9 cellular contexts compared by ENCODE assay signal in the genomic region with DNA sequence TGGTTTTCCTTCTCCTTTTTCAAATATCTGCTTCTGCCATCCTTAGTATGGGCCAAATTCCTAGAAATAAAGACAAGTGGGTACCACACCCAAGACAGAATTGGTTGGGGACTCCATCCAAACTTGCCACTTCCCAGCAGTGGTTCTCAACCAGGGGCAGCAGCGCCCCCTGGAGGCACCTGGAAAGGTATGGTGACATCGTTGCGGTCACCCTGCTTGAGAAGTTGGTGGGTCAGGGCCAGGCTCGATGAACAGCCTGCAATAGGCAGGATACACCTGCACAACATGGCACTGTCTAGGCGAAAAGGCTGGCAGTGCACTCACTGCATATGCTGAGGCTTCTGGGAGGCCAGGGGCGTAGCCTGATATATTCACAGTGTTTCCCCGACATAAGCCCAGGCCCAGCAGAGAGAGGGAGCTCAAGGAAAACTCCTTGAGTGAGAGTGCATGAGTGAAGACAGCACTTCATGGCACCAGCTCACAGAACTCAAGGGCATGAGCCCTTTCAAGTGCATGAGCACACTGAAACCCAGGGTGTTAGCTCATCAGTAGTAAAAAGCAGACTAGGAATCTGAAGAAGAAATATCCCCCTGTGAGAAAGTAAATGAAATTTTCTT. TPM values are rescaled to one million over a fixed set of nuclear protein-coding genes. Genes with fewer than 3 reads are reported as not detected.
DNase-seq lines count a peak whose midpoint lies in the region; ATAC-seq and TF ChIP-seq lines count a peak whose summit lies in the region.
"Had no signal": no experiment of that assay in that cellular context is flagged by ENCODE, and none has a peak within 500 bp of the region (broad histone marks: within the 10 kb centered on the region; RNA-seq: fewer than 3 reads in every experiment).

No MANE protein-coding gene starts in this region.

- H3K4me1 ChIP-seq in gastroesophageal sphincter: no peaks in the 10 kb centered on the region
- H3K4me1 ChIP-seq in gastrocnemius medialis: no peaks in the 10 kb centered on the region

- intact Hi-C loops in gastrocnemius medialis (cut with DNase I; ENCODE audit: low total_unique reads): no loop called here

- peaks cover 0 to 4% (median 0%) of the 10 kb centered on the region in 3 donors for H3K9me3 ChIP-seq in gastroesophageal sphincter
- no peaks in the 10 kb centered on the region for H3K9me3 ChIP-seq in gastrocnemius medialis

- H3K27ac ChIP-seq in gastroesophageal sphincter: no peak overlapping the region
- H3K27ac ChIP-seq in gastrocnemius medialis: no peak overlapping the region
- H3K27ac ChIP-seq: skin epidermis had no signal

- H3K36me3 ChIP-seq in gastroesophageal sphincter: no peaks in the 10 kb centered on the region
- no peaks in the 10 kb centered on the region for H3K36me3 ChIP-seq in gastrocnemius medialis

- CTCF ChIA-PET in GM10248 (lab: Yijun Ruan, JAX): interaction anchor here (0.6 to 2.7 kb wide), 13 partner anchors 10 to 422 kb away, joined by 3 to 16 read pairs (median 5); no protein-coding TSS in a partner anchor

- TF ChIP-seq POLR2A in gastroesophageal sphincter (IDR thresholded peaks at IDR 0.05): no peak
- no peak for TF ChIP-seq POLR2A in gastrocnemius medialis (IDR thresholded peaks at IDR 0.05)

- H3K27me3 ChIP-seq in gastroesophageal sphincter (no peaks in the 10 kb centered on the region), gastrocnemius medialis (no peaks in the 10 kb centered on the region)

- TF ChIP-seq CTCF in GM10248 (IDR thresholded peaks at IDR 0.05; ENCODE audit: control extremely low read depth, extremely low read depth, low read depth, missing control alignments) (peak; percentile 73), WI38 (IDR thresholded peaks at IDR 0.05; ENCODE audit: low read depth, low read length) (peak; percentile 57), gastroesophageal sphincter (IDR thresholded peaks at IDR 0.05) (peak in 3 of 4 experiments; percentile 9 to 72 (median 46)), gastrocnemius medialis (IDR thresholded peaks at IDR 0.05 in 4 of 5, conservative IDR thresholded peaks at IDR 0.05 in 1 of 5) (peak in 4 of 5 experiments; percentile 33 to 63 (median 49))

- ATAC-seq in HG03175 (IDR thresholded peaks at IDR 0.05; ENCODE audit: unreplicated experiment) (peak; percentile 70), gastroesophageal sphincter (no peak), gastrocnemius medialis (peak in 1 of 2 donors; percentile 36), GM21737 (IDR thresholded peaks at IDR 0.05; ENCODE audit: unreplicated experiment) (no peak)
- ATAC-seq in stimulated activated memory B cell treated with anti-CD40 and anti-IgM and Interleukin-4, amounts not matched to agents 10 μg/mL and 1 μg/mL and 100 μg/mL, for 72 hours: no peak

- TF ChIP-seq EP300 in gastroesophageal sphincter (IDR thresholded peaks at IDR 0.05): no peak

- no peaks in the 10 kb centered on the region for H3K4me1 Mint-ChIP-seq in stimulated activated memory B cell treated with anti-CD40 and anti-IgM and Interleukin-4, amounts not matched to agents 10 μg/mL and 1 μg/mL and 100 μg/mL, for 72 hours

- POLR2A ChIA-PET in GM10248 (lab: Yijun Ruan, JAX): no interaction called here

- H3K4me3 ChIP-seq in WI38 (ENCODE audit: low read depth, low read length): no peak overlapping the region
- no peak overlapping the region for H3K4me3 ChIP-seq in gastroesophageal sphincter
- H3K4me3 ChIP-seq in gastrocnemius medialis: no peak overlapping the region
- H3K4me3 ChIP-seq: skin epidermis had no signal

- H3K36me3 Mint-ChIP-seq in stimulated activated memory B cell treated with anti-CD40 and anti-IgM and Interleukin-4, amounts not matched to agents 10 μg/mL and 1 μg/mL and 100 μg/mL, for 72 hours: peaks cover 7% of the 10 kb centered on the region

- peak; percentile 53 for DNase-seq in GM10248 (ENCODE audit: extremely low spot score)
- DNase-seq in gastrocnemius medialis: no peak
- no peak for DNase-seq in SIG-M5 treated with dmso at 0.1 percent for 504 hours (lab: John Stamatoyannopoulos, UW; ENCODE audit: unreplicated experiment)

- peaks cover 3% of the 10 kb centered on the region for H3K9me3 Mint-ChIP-seq in stimulated activated memory B cell treated with anti-CD40 and anti-IgM and Interleukin-4, amounts not matched to agents 10 μg/mL and 1 μg/mL and 100 μg/mL, for 72 hours

- H3K27me3 Mint-ChIP-seq in stimulated activated memory B cell treated with anti-CD40 and anti-IgM and Interleukin-4, amounts not matched to agents 10 μg/mL and 1 μg/mL and 100 μg/mL, for 72 hours: peaks cover 40% of the 10 kb centered on the region

- H3K4me3 Mint-ChIP-seq in stimulated activated memory B cell treated with anti-CD40 and anti-IgM and Interleukin-4, amounts not matched to agents 10 μg/mL and 1 μg/mL and 100 μg/mL, for 72 hours: no peak overlapping the region

- in situ Hi-C loops in gastrocnemius medialis (cut with MboI; ENCODE audit: low sequenced_read_pairs in 4 of 4): no loop called here

- WGBS in gastroesophageal sphincter (ENCODE audit: low coverage in 1 of 2), 2 donors: no CpG with 5 or more reads among the region's 7 CpGs

- no peak overlapping the region for H3K27ac Mint-ChIP-seq in stimulated activated memory B cell treated with anti-CD40 and anti-IgM and Interleukin-4, amounts not matched to agents 10 μg/mL and 1 μg/mL and 100 μg/mL, for 72 hours

RNA-seq across cellular contexts. Expression of a gene that starts 57.7 kb away (rescaled TPM):
- total RNA-seq in gastroesophageal sphincter (10 to 100 TPM; 13.7 to 64.0 (median 38.2) TPM), gastrocnemius medialis (10 to 100 TPM; 78.8 to 89.1 (median 82.7) TPM)

RNA-seq across cellular contexts. Expression of a gene that starts 58.0 kb away (rescaled TPM):
- 1 to 10 TPM; 4.3 to 8.4 (median 6.5) TPM for total RNA-seq in gastroesophageal sphincter
- total RNA-seq in gastrocnemius medialis: 10 to 100 TPM in 1 of 4 donors, 1 to 10 TPM in 3; 5.2 to 10.9 (median 7.5) TPM
